In genomic region chr5:128271859-128272446, GRCh38 we compare ENCODE assay signal across 2 cellular contexts.
TF ChIP-seq lines count a peak whose summit lies in the region.

No MANE protein-coding gene starts in this region.

TF ChIP-seq in SK-N-SH treated with all-trans-retinoic acid at 6 μM for 48 hours, 23 proteins besides CTCF, POLR2A, EP300 and RAD21 (continued from another document):
- no peak for TF ChIP-seq POU6F1 (CRISPR knock-in tag; IDR thresholded peaks at IDR 0.05; ENCODE audit: borderline replicate concordance, low read depth)
- TF ChIP-seq ESRRG (CRISPR knock-in tag; IDR thresholded peaks at IDR 0.05), result no peak
- TF ChIP-seq PATZ1 (CRISPR knock-in tag; IDR thresholded peaks at IDR 0.05; ENCODE audit: borderline replicate concordance), result no peak
- no peak for TF ChIP-seq TOX (CRISPR knock-in tag; IDR thresholded peaks at IDR 0.05; ENCODE audit: borderline replicate concordance)
- no peak for TF ChIP-seq ARNTL (CRISPR knock-in tag; IDR thresholded peaks at IDR 0.05; ENCODE audit: borderline replicate concordance, low read depth)
- no peak for TF ChIP-seq ZNF70 (CRISPR knock-in tag; IDR thresholded peaks at IDR 0.05)
- no peak for TF ChIP-seq CREB5 (CRISPR knock-in tag; IDR thresholded peaks at IDR 0.05; ENCODE audit: low read depth)
- TF ChIP-seq ZFP3 (CRISPR knock-in tag; IDR thresholded peaks at IDR 0.05), result no peak
- no peak for TF ChIP-seq GLIS3 (CRISPR knock-in tag; IDR thresholded peaks at IDR 0.05)

TF ChIP-seq in SK-N-SH, 30 proteins besides CTCF, POLR2A, EP300 and RAD21 (continued from another document):
- TF ChIP-seq TEAD4 (IDR thresholded peaks at IDR 0.05; ENCODE audit: borderline replicate concordance, insufficient read depth), result no peak
- no peak for TF ChIP-seq USF2 (IDR thresholded peaks at IDR 0.05; ENCODE audit: borderline replicate concordance, low read depth, low read length)
